ENCODE assay signal across 8 cellular contexts in the genomic region with DNA sequence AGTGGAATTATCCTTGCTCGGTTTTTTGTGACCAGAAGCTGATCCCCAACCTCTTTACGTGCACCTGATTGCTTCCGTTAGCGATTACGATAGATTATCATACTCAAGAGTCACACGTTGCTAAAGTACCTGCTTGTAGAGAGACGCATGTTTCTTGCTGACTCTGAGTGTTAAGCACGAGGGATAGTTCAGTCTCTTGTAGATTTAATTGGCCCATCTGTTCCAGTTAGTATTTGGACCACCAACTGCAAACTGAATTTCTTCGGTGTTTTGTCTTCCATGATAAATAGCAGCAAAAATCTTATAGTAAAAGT. TPM values are rescaled to one million over a fixed set of nuclear protein-coding genes. Genes with fewer than 3 reads are reported as not detected.
DNase-seq lines count a peak whose midpoint lies in the region; ATAC-seq, FAIRE-seq and TF ChIP-seq lines count a peak whose summit lies in the region.

No MANE protein-coding gene starts in this region.

- peak overlapping the region; percentile 86 to 98 for H3K4me3 Mint-ChIP-seq in effector memory CD8-positive, alpha-beta T cell

- ATAC-seq in activated CD4-positive, CD25-positive, alpha-beta regulatory T cell treated with anti-CD3 and anti-CD28 coated beads, Interleukin-2, amount 50 U/mL, for 24 hours: peak; percentile 19 to 22
- peak; percentile 7 for ATAC-seq in HG02623 (IDR thresholded peaks at IDR 0.05; ENCODE audit: unreplicated experiment)
- peak; percentile 20 for ATAC-seq in effector memory CD8-positive, alpha-beta T cell (replicated peaks)

- H3K9me3 ChIP-seq in neuron (ENCODE audit: low read length): no peaks in the 10 kb centered on the region

- H3K4me1 ChIP-seq in neuron (ENCODE audit: insufficient read depth, low read length): peaks cover 16% of the 10 kb centered on the region

- TF ChIP-seq POLR2A in GM12891 (IDR thresholded peaks at IDR 0.05; ENCODE audit: low read depth, low read length): no peak

- peak overlapping the region; percentile 56 for H2AFZ ChIP-seq in neuron (ENCODE audit: low read depth, low read length)

- H3K4me3 ChIP-seq in neuron (ENCODE audit: low read length): peak overlapping the region; percentile 90

- H3K27ac Mint-ChIP-seq in effector memory CD8-positive, alpha-beta T cell: peak overlapping the region; percentile 99 to 100

- peaks cover 24% of the 10 kb centered on the region for H3K36me3 ChIP-seq in neuron (ENCODE audit: insufficient read depth, low read length)

- FAIRE-seq in GM12891 (lab: Jason Lieb, UNC): no peak

- H3K27me3 Mint-ChIP-seq in effector memory CD8-positive, alpha-beta T cell: no peaks in the 10 kb centered on the region

- H3K27me3 ChIP-seq in neuron (ENCODE audit: insufficient read depth, low read length): no peaks in the 10 kb centered on the region

- DNase-seq in activated CD4-positive, CD25-positive, alpha-beta regulatory T cell (lab: John Stamatoyannopoulos, UW): no peak
- DNase-seq in NCI-H524 (lab: John Stamatoyannopoulos, UW): peak; percentile 82 to 90
- no peak for DNase-seq in effector memory CD8-positive, alpha-beta T cell
- DNase-seq in central memory CD4-positive, alpha-beta T cell: no peak
- DNase-seq in GM12891 (ENCODE audit: insufficient read length, low spot score): no peak

- peaks cover 31% of the 10 kb centered on the region for H3K36me3 Mint-ChIP-seq in effector memory CD8-positive, alpha-beta T cell (ENCODE audit: insufficient read depth)

- H3K4me1 Mint-ChIP-seq in effector memory CD8-positive, alpha-beta T cell (ENCODE audit: low read depth in 2 of 2): peaks cover 24 to 36% of the 10 kb centered on the region in 2 donors

- H3K9me3 Mint-ChIP-seq in effector memory CD8-positive, alpha-beta T cell: no peaks in the 10 kb centered on the region

TF ChIP-seq in GM12891, 5 proteins besides CTCF, POLR2A, EP300 and RAD21:
- no peak for TF ChIP-seq POLR2AphosphoS5 (IDR thresholded peaks at IDR 0.05; ENCODE audit: low read depth, low read length)

RNA-seq across cellular contexts. Expression of a gene that starts 0.5 kb away (rescaled TPM):
- polyA plus RNA-seq in GM12891 (2012; ENCODE audit: low read depth, missing spikeins): 13.6 TPM

Comparison
In these comparisons a context has a peak if more than half of its experiments do, and no peak if none do; other contexts are left out.
1. DNase-seq: peak in NCI-H524 (2 of 2); none in activated CD4-positive, CD25-positive, alpha-beta regulatory T cell (0 of 4), effector memory CD8-positive, alpha-beta T cell (0 of 3), central memory CD4-positive, alpha-beta T cell (single experiment) and GM12891 (single experiment).
2. Peak in every context shown above with its lines, with median percentiles within 50 percentile points of each other: ATAC-seq.